In the genomic region with DNA sequence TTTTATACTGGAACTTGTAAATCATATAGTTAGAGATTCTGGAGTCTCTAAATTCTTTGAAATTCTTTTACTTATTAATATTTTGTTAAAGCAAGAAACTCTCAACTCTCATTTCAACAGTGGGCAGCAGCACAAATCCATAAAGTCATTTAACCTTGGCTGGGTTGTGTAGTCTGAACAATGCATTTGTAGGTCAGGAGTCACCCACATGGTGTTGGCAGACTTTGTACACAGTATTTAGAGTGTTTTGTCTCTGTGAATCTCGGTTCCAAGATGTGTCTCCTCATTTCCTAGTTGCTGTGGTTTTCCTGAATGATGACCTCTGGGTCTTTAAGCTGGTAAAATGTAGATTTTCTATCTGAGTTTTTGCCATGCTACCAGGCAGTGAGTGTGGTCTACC, we compare ENCODE assay signal across 21 cellular contexts. TPM values are rescaled to one million over a fixed set of nuclear protein-coding genes. Genes with fewer than 3 reads are reported as not detected.
A peak's percentile ranks its signal among the peaks of the same experiment; 100 is the strongest.
DNase-seq lines count a peak whose midpoint lies in the region; ATAC-seq, FAIRE-seq and TF ChIP-seq lines count a peak whose summit lies in the region.
"Had no signal": no experiment of that assay in that cellular context is flagged by ENCODE, and none has a peak within 500 bp of the region (broad histone marks: within the 10 kb centered on the region; RNA-seq: fewer than 3 reads in every experiment).

No MANE protein-coding gene starts in this region.

- H3K9me1 ChIP-seq in IMR-90 (ENCODE audit: insufficient read depth, low read length): peaks cover 3% of the 10 kb centered on the region; the same call in 1 of the 2 replicates

- H3K18ac ChIP-seq in IMR-90 (ENCODE audit: low read depth, low read length): no peak overlapping the region
- no peak overlapping the region for H3K18ac ChIP-seq in H1 (ENCODE audit: extremely low read depth, low read length)

- peaks cover 5% of the 10 kb centered on the region for H3K4me1 ChIP-seq in IMR-90 (ENCODE audit: control insufficient read depth, insufficient read depth, low read length)
- peaks cover 0 to 3% (median 0%) of the 10 kb centered on the region in 4 experiments; a peak in 1 of 7 replicates for H3K4me1 ChIP-seq in H1 (replicated peaks in 1 of 4; ENCODE audit: control insufficient read depth in 3 of 4, insufficient read depth in 4 of 4, low read length in 3 of 4)
- H3K4me1 ChIP-seq in mucosa of descending colon (ENCODE audit: low read depth): peaks cover 12% of the 10 kb centered on the region

- no peak for FAIRE-seq in H1 (lab: Jason Lieb, UNC)

- no peak overlapping the region for H3K27ac Mint-ChIP-seq in activated naive CD4-positive, alpha-beta T cell treated with anti-CD3 and anti-CD28 coated beads, Interleukin-2, amount 50 U/mL, for 72 hours
- H3K27ac Mint-ChIP-seq: H9 had no signal

- intact Hi-C loops in IMR-90 (cut with micrococcal nuclease): no loop called here
- intact Hi-C loops in left colon (cut with DNase I, micrococcal nuclease): no loop called here
- intact Hi-C loops in mucosa of descending colon (cut with DNase I, micrococcal nuclease): no loop called here

- no peak overlapping the region for H3K4ac ChIP-seq in IMR-90 (ENCODE audit: low read depth, low read length)
- no peak overlapping the region for H3K4ac ChIP-seq in H1 (replicated peaks; ENCODE audit: insufficient read length, low read depth, low read length)

- TF ChIP-seq EP300 in H1 (IDR thresholded peaks at IDR 0.05; ENCODE audit: borderline replicate concordance in 1 of 2, low read depth in 2 of 2, low read length in 2 of 2): no peak

- no peak overlapping the region for H2BK12ac ChIP-seq in H1 (ENCODE audit: low read depth, low read length)

- in situ Hi-C loops in IMR-90 (cut with MboI; ENCODE audit: low sequenced_read_pairs): loop anchor here (10.0 kb wide), 1 partner anchor 327 kb away; no protein-coding TSS in a partner anchor

- H3K9ac ChIP-seq in IMR-90 (ENCODE audit: low read depth, low read length) (no peak overlapping the region), H1 (replicated peaks in 1 of 4; ENCODE audit: extremely low read depth in 1 of 4, low read depth in 3 of 4, low read length in 3 of 4) (no peak overlapping the region)

- H3K9me3 ChIP-seq in IMR-90 (ENCODE audit: control insufficient read depth, insufficient read depth, low read length) (no peaks in the 10 kb centered on the region), H1 (ENCODE audit: insufficient read depth in 2 of 2, low read depth in 1 of 2, low read length in 1 of 2) (no peaks in the 10 kb centered on the region), mucosa of descending colon (no peaks in the 10 kb centered on the region)

- H3K79me1 ChIP-seq in IMR-90 (ENCODE audit: low read depth in 1 of 2, low read length in 2 of 2) (no peaks in the 10 kb centered on the region), H1 (ENCODE audit: low read depth, low read length) (no peaks in the 10 kb centered on the region)

- H2AK9ac ChIP-seq in IMR-90 (replicated peaks; ENCODE audit: low read depth, low read length, poor library complexity): no peak overlapping the region

- H3K14ac ChIP-seq in IMR-90 (replicated peaks; ENCODE audit: low read depth, low read length) (0 out of 2 replicates have a peak overlapping the region, but pooled peaks have one; percentile 23), H1 (ENCODE audit: insufficient read length) (no peak overlapping the region)

- H2BK20ac ChIP-seq in IMR-90 (ENCODE audit: low read depth, low read length) (no peak overlapping the region), H1 (ENCODE audit: low read length) (no peak overlapping the region)

- H4K20me1 ChIP-seq in IMR-90 (ENCODE audit: insufficient read depth, low read length): no peaks in the 10 kb centered on the region
- no peaks in the 10 kb centered on the region for H4K20me1 ChIP-seq in H1 (replicated peaks in 1 of 2; ENCODE audit: control insufficient read depth in 1 of 2, insufficient read depth in 2 of 2, low read length in 2 of 2)

- no peaks in the 10 kb centered on the region for H3K79me2 ChIP-seq in H1 (ENCODE audit: control insufficient read depth in 1 of 2, insufficient read depth in 2 of 2, low read length in 2 of 2)

- H2BK15ac ChIP-seq in IMR-90 (ENCODE audit: low read depth, low read length): no peak overlapping the region
- no peak overlapping the region for H2BK15ac ChIP-seq in H1 (ENCODE audit: low read length)

- dilution Hi-C loops in IMR-90 (cut with HindIII; ENCODE audit: low sequenced_read_pairs, unreplicated experiment): no loop called here

- no peak overlapping the region for H3K4me3 ChIP-seq in IMR-90 (ENCODE audit: insufficient read depth, low read depth, low read length)
- H3K4me3 ChIP-seq in H1 (ENCODE audit: extremely low read depth in 1 of 4, insufficient read depth in 2 of 4, low read depth in 3 of 4, low read length in 4 of 4): no peak overlapping the region
- no peak overlapping the region for H3K4me3 ChIP-seq in mucosa of descending colon

- ATAC-seq in IMR-90 (ENCODE audit: low read depth) (no peak), left colon (peak; percentile 79), mucosa of descending colon (peak; percentile 68), GM18909 (IDR thresholded peaks at IDR 0.05; ENCODE audit: poor library complexity, unreplicated experiment) (no peak)
- ATAC-seq in activated naive CD4-positive, alpha-beta T cell treated with anti-CD3 and anti-CD28 coated beads, Interleukin-2, amount 50 U/mL, for 72 hours: no peak

- H4K91ac ChIP-seq in IMR-90 (ENCODE audit: insufficient read depth, low read depth, low read length) (no peak overlapping the region), H1 (replicated peaks; ENCODE audit: insufficient read length, low read length) (no peak overlapping the region)

- WGBS in IMR-90 (ENCODE audit: extremely low coverage in 2 of 2, insufficient read length in 1 of 2), 2 experiments: 40% methylated on average over 1 of the region's 1 CpG; no CpG with 5 or more reads in 1 of the 2 experiments
- WGBS in H1 (ENCODE audit: extremely low coverage in 1 of 2, insufficient coverage in 1 of 2, insufficient read length in 1 of 2, insufficient replicate concordance in 2 of 2, low coverage in 1 of 2, low lambda C conversion rate in 2 of 2, missing lambda C conversion rate in 1 of 2), 2 experiments: 89% methylated on average over 1 of the region's 1 CpG; no CpG with 5 or more reads in 1 of the 2 experiments

- no peaks in the 10 kb centered on the region for H3K23me2 ChIP-seq in H1 (ENCODE audit: low read depth, low read length)

- H3K27me3 ChIP-seq in IMR-90 (ENCODE audit: control insufficient read depth, insufficient read depth, low read length) (no peaks in the 10 kb centered on the region), H1 (replicated peaks in 1 of 4; ENCODE audit: control insufficient read depth in 3 of 4, extremely low read depth in 1 of 4, insufficient read depth in 3 of 4, low read length in 3 of 4) (no peaks in the 10 kb centered on the region)

- H3K36me3 ChIP-seq in IMR-90 (ENCODE audit: control insufficient read depth, insufficient read depth, low read length) (no peaks in the 10 kb centered on the region), H1 (ENCODE audit: control insufficient read depth in 2 of 4, insufficient read depth in 4 of 4, low read length in 3 of 4) (no peaks in the 10 kb centered on the region), mucosa of descending colon (ENCODE audit: low read depth) (no peaks in the 10 kb centered on the region)

- H3K56ac ChIP-seq in IMR-90 (ENCODE audit: extremely low read depth, insufficient read depth, low read length) (no peak overlapping the region), H1 (replicated peaks; ENCODE audit: insufficient read length, low read depth, low read length) (no peak overlapping the region)

- H2BK120ac ChIP-seq in IMR-90 (ENCODE audit: low read depth, low read length) (no peak overlapping the region; the same call in 1 of the 2 replicates), H1 (replicated peaks; ENCODE audit: low read depth, low read length) (no peak overlapping the region)

- H4K5ac ChIP-seq in IMR-90 (ENCODE audit: low read depth, low read length) (no peak overlapping the region; the same call in 1 of the 2 replicates), H1 (ENCODE audit: insufficient read length, low read depth, low read length) (no peak overlapping the region)

- DNase-seq in IMR-90 (no peak), H1 (ENCODE audit: low read depth in 1 of 2, low spot score in 2 of 2) (no peak), left colon (no peak), mucosa of descending colon (peak in 1 of 3 donors; percentile 58), retina (no peak)
- DNase-seq in activated naive CD4-positive, alpha-beta T cell treated with anti-CD3 and anti-CD28 coated beads, Interleukin-2, amount 50 U/mL, for 72 hours (ENCODE audit: low spot score in 2 of 2): no peak
- DNase-seq: DMS153, DND-41, H9, KBM-7, MM.1S, NCI-H1417 treated with DMSO at 0.1 percent for 48 hours, NCI-H1694 treated with DMSO at 0.1 percent for 48 hours, NCI-H2081 treated with DMSO at 0.1 percent for 48 hours, NCI-H2171, NCI-H226, NCI-H510A, NCI-H69, SHP77 treated with DMSO at 0.1 percent for 48 hours had no signal

- H2AK5ac ChIP-seq in IMR-90 (ENCODE audit: low read depth, low read length) (0 out of 2 replicates have a peak overlapping the region, but pooled peaks have one; percentile 51), H1 (ENCODE audit: low read depth, low read length) (no peak overlapping the region)

- no peak overlapping the region for H3K4me2 ChIP-seq in IMR-90 (ENCODE audit: low read depth, low read length)
- no peak overlapping the region for H3K4me2 ChIP-seq in H1 (ENCODE audit: insufficient read depth in 1 of 2, low read depth in 2 of 2, low read length in 2 of 2)

- H2AFZ ChIP-seq in IMR-90 (replicated peaks; ENCODE audit: low read length, poor library complexity) (no peak overlapping the region), H1 (ENCODE audit: low read length) (0 out of 2 replicates have a peak overlapping the region, but pooled peaks have one; percentile 46)

- POLR2A ChIA-PET in IMR-90 (lab: Charles Lee; ENCODE audit: unreplicated experiment): no interaction called here
- POLR2A ChIA-PET in H1 (lab: Charles Lee; ENCODE audit: partially characterized antibody): no interaction called here

- H2BK5ac ChIP-seq in IMR-90 (ENCODE audit: low read depth, low read length, poor library complexity, severe bottlenecking) (no peak overlapping the region), H1 (ENCODE audit: low read depth, low read length) (no peak overlapping the region)

- H3K23ac ChIP-seq in IMR-90 (ENCODE audit: low read depth, low read length): peak overlapping the region; percentile 39; the same call in 1 of the 2 replicates
- no peak overlapping the region for H3K23ac ChIP-seq in H1 (ENCODE audit: insufficient read length)

- H3K27ac ChIP-seq in IMR-90 (ENCODE audit: insufficient read depth, low read length): no peak overlapping the region
- H3K27ac ChIP-seq in H1 (ENCODE audit: low read depth, low read length): no peak overlapping the region
- H3K27ac ChIP-seq: RWPE1 had no signal

- H4K8ac ChIP-seq in IMR-90 (ENCODE audit: low read depth in 2 of 2, low read length in 2 of 2): 0 out of 4 replicates have a peak overlapping the region, but pooled peaks of 1 of the 2 experiments have one; percentile 14
- no peak overlapping the region for H4K8ac ChIP-seq in H1 (ENCODE audit: extremely low read depth, insufficient read depth, low read length)

- TF ChIP-seq CTCF in IMR-90 (conservative IDR thresholded peaks at IDR 0.05; ENCODE audit: low read depth, low read length) (no peak), H1 (IDR thresholded peaks at IDR 0.05; ENCODE audit: control extremely low read depth in 1 of 3, insufficient read depth in 1 of 3, low read depth in 1 of 3, low read length in 3 of 3) (no peak), mucosa of descending colon (IDR thresholded peaks at IDR 0.05) (no peak)

- H3K36me3 Mint-ChIP-seq in activated naive CD4-positive, alpha-beta T cell treated with anti-CD3 and anti-CD28 coated beads, Interleukin-2, amount 50 U/mL, for 72 hours: no peaks in the 10 kb centered on the region

- no TSS peak for BruUV-seq in IMR-90 (replicated peaks; lab: Mats Ljungman, UMichigan)

- CTCF ChIA-PET in IMR-90 (lab: Yijun Ruan, JAX) (no interaction called here), H1 (lab: Charles Lee; ENCODE audit: partially characterized antibody) (interaction anchor here (0.9 to 1.4 kb wide), 2 partner anchors 11 to 277 kb away, joined by 3 to 4 read pairs; no protein-coding TSS in a partner anchor)

- TF ChIP-seq RAD21 in IMR-90 (IDR thresholded peaks at IDR 0.05; ENCODE audit: low read length) (no peak), H1 (IDR thresholded peaks at IDR 0.05 in 1 of 2, conservative IDR thresholded peaks at IDR 0.05 in 1 of 2; ENCODE audit: low read depth in 2 of 2, low read length in 2 of 2) (no peak)

- TF ChIP-seq POLR2A in IMR-90 (IDR thresholded peaks at IDR 0.05; ENCODE audit: low read depth, low read length) (no peak), H1 (IDR thresholded peaks at IDR 0.05; ENCODE audit: control extremely low read depth in 1 of 2, low read depth in 2 of 2, low read length in 2 of 2) (no peak)

- no peaks in the 10 kb centered on the region for H3K9me3 Mint-ChIP-seq in activated naive CD4-positive, alpha-beta T cell treated with anti-CD3 and anti-CD28 coated beads, Interleukin-2, amount 50 U/mL, for 72 hours
- H3K9me3 Mint-ChIP-seq: H9 had no signal

RNA-seq across cellular contexts. Expression of a gene that starts 20.8 kb away (rescaled TPM):
- total RNA-seq in IMR-90 (2012; rRNA removed): 82.1 and 133 TPM in 2 replicates
- polyA plus RNA-seq in IMR-90 (2012; rRNA removed): 91.0 and 98.1 TPM in 2 replicates
- polyA plus RNA-seq in IMR-90 (2012; cell fraction: cytosol; rRNA removed): 53.4 and 67.4 TPM in 2 replicates
- 31.4 and 54.0 TPM in 2 replicates for polyA plus RNA-seq in IMR-90 (2012; cell fraction: nucleus; rRNA removed; ENCODE audit: low replicate concordance)
- 251 and 253 TPM in 2 replicates for total RNA-seq in H1 (2021; fragmentation: NEBNext Ultra II Directional; extraction: Animal tissue kit (Norgen Biotek cat#: 25700))
- 105 and 107 TPM in 2 replicates for polyA plus RNA-seq in H1 (2011; rRNA removed)
- polyA plus RNA-seq in H1 (2011; cell fraction: cytosol; rRNA removed): 162 TPM
- polyA plus RNA-seq in H1 (2011; cell fraction: nucleus; rRNA removed): 69.0 TPM
- 150 to 207 TPM (median 159 TPM) in 4 replicates for polyA plus RNA-seq in H1 (2012, experiment 1 of 2)
- polyA plus RNA-seq in H1 (2012, experiment 2 of 2): 143 TPM
- 182 TPM for polyA plus RNA-seq in H1 (2013, experiment 1 of 2)
- 150 TPM for polyA plus RNA-seq in H1 (2013, experiment 2 of 2)
- 116 and 142 TPM in 2 replicates for polyA minus RNA-seq in H1 (2011; rRNA and poly(A)+ RNA removed)
- polyA minus RNA-seq in H1 (2011; cell fraction: cytosol; rRNA and poly(A)+ RNA removed): 157 TPM
- 73.8 TPM for polyA minus RNA-seq in H1 (2011; cell fraction: nucleus; rRNA and poly(A)+ RNA removed)
- 10 to 100 TPM; 74.4 to 75.6 TPM for total RNA-seq in left colon
- total RNA-seq in mucosa of descending colon: 10 to 100 TPM; 50.5 to 86.5 (median 72.8) TPM
- 100 to 1,000 TPM; 107 to 136 TPM for total RNA-seq in activated naive CD4-positive, alpha-beta T cell treated with anti-CD3 and anti-CD28 coated beads, Interleukin-2, amount 50 U/mL, for 72 hours

RNA-seq across cellular contexts. Expression of a gene that starts 49.7 kb away (rescaled TPM):
- total RNA-seq in IMR-90 (2012; rRNA removed): 58.6 and 59.7 TPM in 2 replicates
- 22.9 and 28.1 TPM in 2 replicates for polyA plus RNA-seq in IMR-90 (2012; rRNA removed)
- polyA plus RNA-seq in IMR-90 (2012; cell fraction: cytosol; rRNA removed): 13.1 and 15.9 TPM in 2 replicates
- 5.7 and 19.6 TPM in 2 replicates for polyA plus RNA-seq in IMR-90 (2012; cell fraction: nucleus; rRNA removed; ENCODE audit: low replicate concordance)
- 17.1 and 17.5 TPM in 2 replicates for total RNA-seq in H1 (2021; fragmentation: NEBNext Ultra II Directional; extraction: Animal tissue kit (Norgen Biotek cat#: 25700))
- 5.8 and 13.1 TPM in 2 replicates for polyA plus RNA-seq in H1 (2011; rRNA removed)
- 13.0 TPM for polyA plus RNA-seq in H1 (2011; cell fraction: cytosol; rRNA removed)
- polyA plus RNA-seq in H1 (2011; cell fraction: nucleus; rRNA removed): 4.6 TPM
- 17.2 to 27.9 TPM (median 24.8 TPM) in 4 replicates for polyA plus RNA-seq in H1 (2012, experiment 1 of 2)
- 5.2 TPM for polyA plus RNA-seq in H1 (2012, experiment 2 of 2)
- 10.1 TPM for polyA plus RNA-seq in H1 (2013, experiment 1 of 2)
- 9.9 TPM for polyA plus RNA-seq in H1 (2013, experiment 2 of 2)
- 14.6 and 21.4 TPM in 2 replicates for polyA minus RNA-seq in H1 (2011; rRNA and poly(A)+ RNA removed)
- 13.1 TPM for polyA minus RNA-seq in H1 (2011; cell fraction: cytosol; rRNA and poly(A)+ RNA removed)
- polyA minus RNA-seq in H1 (2011; cell fraction: nucleus; rRNA and poly(A)+ RNA removed): 15.9 TPM
- 10 to 100 TPM; 72.1 to 74.9 TPM for total RNA-seq in left colon
- total RNA-seq in mucosa of descending colon: 10 to 100 TPM; 53.1 to 77.3 (median 74.3) TPM
- total RNA-seq in activated naive CD4-positive, alpha-beta T cell treated with anti-CD3 and anti-CD28 coated beads, Interleukin-2, amount 50 U/mL, for 72 hours: 10 to 100 TPM; 33.5 to 36.2 TPM

Comparison
In these comparisons a context has a peak if more than half of its experiments do, and no peak if none do; other contexts are left out.
1. ATAC-seq: peak in left colon (single experiment) and mucosa of descending colon (single experiment); none in IMR-90 (single experiment), GM18909 (single experiment) and activated naive CD4-positive, alpha-beta T cell treated with anti-CD3 and anti-CD28 coated beads, Interleukin-2, amount 50 U/mL, for 72 hours (0 of 2).